Comparison of ENCODE assay signal across 22 cellular contexts in genomic region chr20:34547844-34548613, GRCh38.
"Had no signal": no experiment of that assay in that cellular context is flagged by ENCODE, and none has a peak within 500 bp of the region (broad histone marks: within the 10 kb centered on the region; RNA-seq: fewer than 3 reads in every experiment).

No MANE protein-coding gene starts in this region.

- ATAC-seq: activated naive CD8-positive, alpha-beta T cell treated with anti-CD3 and anti-CD28 coated beads, Interleukin-2, amount 50 U/mL, for 24 hours; activated T-cell treated with anti-CD3 and anti-CD28 coated beads, Interleukin-2, amount 50 U/mL, for 4 hours; esophagus mucosa; gastrocnemius medialis; heart left ventricle; sciatic nerve; stimulated activated naive B cell treated with anti-CD40 and anti-IgM and Interleukin-4, amounts not matched to agents 10 μg/mL and 1 μg/mL and 100 μg/mL, for 72 hours had no signal

- H3K4me3 Mint-ChIP-seq: activated CD4-positive, alpha-beta T cell treated with anti-CD3 and anti-CD28 coated beads, Interleukin-2, amount 10 ng/mL, durations not matched to agents 24 days and 14 days; activated naive CD4-positive, alpha-beta T cell treated with anti-CD3 and anti-CD28 coated beads, Interleukin-2, amount 10 ng/mL, durations not matched to agents 7 days and 5 days; activated naive CD8-positive, alpha-beta T cell treated with anti-CD3 and anti-CD28 coated beads, Interleukin-2, amount 50 U/mL, for 24 hours; activated T-cell treated with anti-CD3 and anti-CD28 coated beads, Interleukin-2, amount 50 U/mL, for 4 hours; naive B cell; stimulated activated naive B cell treated with anti-CD40 and anti-IgM and Interleukin-4, amounts not matched to agents 10 μg/mL and 1 μg/mL and 100 μg/mL, for 72 hours had no signal

- H3K9me3 Mint-ChIP-seq: activated CD4-positive, alpha-beta T cell treated with anti-CD3 and anti-CD28 coated beads, Interleukin-2, amount 10 ng/mL, durations not matched to agents 24 days and 14 days; activated naive CD4-positive, alpha-beta T cell treated with anti-CD3 and anti-CD28 coated beads, Interleukin-2, amount 10 ng/mL, durations not matched to agents 7 days and 5 days; activated naive CD8-positive, alpha-beta T cell treated with anti-CD3 and anti-CD28 coated beads, Interleukin-2, amount 50 U/mL, for 24 hours; activated T-cell treated with anti-CD3 and anti-CD28 coated beads, Interleukin-2, amount 50 U/mL, for 4 hours; naive B cell had no signal

- H3K27ac ChIP-seq: brain microvascular endothelial cell, gastrocnemius medialis, heart left ventricle, left ventricle myocardium inferior, parathyroid adenoma, thoracic aorta had no signal

- H3K27me3 Mint-ChIP-seq: activated CD4-positive, alpha-beta T cell treated with anti-CD3 and anti-CD28 coated beads, Interleukin-2, amount 10 ng/mL, durations not matched to agents 24 days and 14 days; activated naive CD8-positive, alpha-beta T cell treated with anti-CD3 and anti-CD28 coated beads, Interleukin-2, amount 50 U/mL, for 24 hours had no signal

- H3K9ac ChIP-seq: parathyroid adenoma had no signal

- H3K4me1 ChIP-seq: gastrocnemius medialis had no signal

- H3K4me3 ChIP-seq: gastrocnemius medialis, heart left ventricle, left ventricle myocardium inferior, smooth muscle cell, thoracic aorta had no signal

- H3K27ac Mint-ChIP-seq: activated CD4-positive, alpha-beta T cell treated with anti-CD3 and anti-CD28 coated beads, Interleukin-2, amount 10 ng/mL, durations not matched to agents 24 days and 14 days; activated naive CD4-positive, alpha-beta T cell treated with anti-CD3 and anti-CD28 coated beads, Interleukin-2, amount 10 ng/mL, durations not matched to agents 7 days and 5 days; activated naive CD8-positive, alpha-beta T cell treated with anti-CD3 and anti-CD28 coated beads, Interleukin-2, amount 50 U/mL, for 24 hours; naive B cell; stimulated activated naive B cell treated with anti-CD40 and anti-IgM and Interleukin-4, amounts not matched to agents 10 μg/mL and 1 μg/mL and 100 μg/mL, for 72 hours had no signal

- H3K79me2 ChIP-seq: parathyroid adenoma had no signal

- H3K4me2 ChIP-seq: smooth muscle cell had no signal

- H3K36me3 ChIP-seq: brain microvascular endothelial cell, colonic mucosa, gastrocnemius medialis, heart left ventricle, left ventricle myocardium inferior, thoracic aorta had no signal

- H3K36me3 Mint-ChIP-seq: activated naive CD4-positive, alpha-beta T cell treated with anti-CD3 and anti-CD28 coated beads, Interleukin-2, amount 10 ng/mL, durations not matched to agents 7 days and 5 days had no signal

- H2AFZ ChIP-seq: parathyroid adenoma had no signal

- H3K9me3 ChIP-seq: colonic mucosa, gastrocnemius medialis, heart left ventricle, left ventricle myocardium inferior, thoracic aorta had no signal

- DNase-seq: activated CD4-positive, alpha-beta T cell treated with anti-CD3 and anti-CD28 coated beads, Interleukin-2, amount 10 ng/mL, durations not matched to agents 24 days and 14 days; activated CD8-positive, alpha-beta memory T cell treated with anti-CD3 and anti-CD28 coated beads, Interleukin-2, amount 50 U/mL, for 4 hours; activated naive CD4-positive, alpha-beta T cell treated with anti-CD3 and anti-CD28 coated beads, Interleukin-2, amount 10 ng/mL, durations not matched to agents 7 days and 5 days; activated naive CD8-positive, alpha-beta T cell treated with anti-CD3 and anti-CD28 coated beads, Interleukin-2, amount 50 U/mL, for 24 hours; activated T-cell treated with anti-CD3 and anti-CD28 coated beads, Interleukin-2, amount 50 U/mL, for 4 hours; anterior cingulate cortex; brain microvascular endothelial cell; central memory CD4-positive, alpha-beta T cell; colonic mucosa; gastrocnemius medialis; left ventricle myocardium inferior; naive B cell; stimulated activated CD4-positive, alpha-beta T cell treated with anti-CD3 and anti-CD28 coated beads, Interleukin-4, amount 100 ng/mL, for 24 hours; stimulated activated naive B cell treated with anti-CD40 and anti-IgM and Interleukin-4, amounts not matched to agents 10 μg/mL and 1 μg/mL and 100 μg/mL, for 72 hours; T-helper 1 cell; T-helper 9 cell had no signal

- H3K27me3 ChIP-seq: brain microvascular endothelial cell, colonic mucosa, gastrocnemius medialis, heart left ventricle had no signal
